ENCODE assay signal across 9 cellular contexts in the genomic region with DNA sequence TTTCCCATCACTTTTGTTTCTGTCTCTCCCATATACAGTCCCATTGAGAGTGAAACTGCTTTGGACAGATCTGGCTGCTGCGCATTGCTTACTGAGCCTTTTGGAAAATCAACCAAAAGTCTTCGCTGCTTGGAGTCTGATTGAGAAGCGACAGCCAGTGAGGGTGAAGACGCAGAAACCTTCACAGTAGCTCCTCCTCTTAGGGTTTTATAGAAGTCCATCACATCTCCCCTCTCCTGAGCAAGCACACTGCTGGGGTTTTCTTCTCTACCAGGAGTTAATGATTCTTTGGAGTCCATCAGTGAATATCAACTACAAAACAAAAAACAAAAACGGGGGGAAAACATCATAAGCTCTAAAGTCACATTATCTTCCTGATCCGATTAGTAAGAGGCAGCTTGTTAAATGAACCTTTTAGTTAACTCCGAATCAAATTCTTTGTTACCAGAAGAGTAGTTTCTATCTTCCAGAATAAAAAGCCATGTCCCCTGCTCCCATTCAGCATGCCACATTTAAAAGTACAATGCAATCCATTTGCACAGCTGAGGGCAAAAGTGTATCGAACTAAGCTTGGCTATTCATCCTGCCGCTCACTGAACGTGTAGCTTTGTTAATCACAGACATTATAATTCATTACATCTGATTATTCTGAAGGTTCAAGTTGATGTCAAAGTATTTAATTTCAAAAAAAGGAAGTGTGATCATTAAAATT. TPM values are rescaled to one million over a fixed set of nuclear protein-coding genes. Genes with fewer than 3 reads are reported as not detected.
DNase-seq lines count a peak whose midpoint lies in the region; ATAC-seq, FAIRE-seq and TF ChIP-seq lines count a peak whose summit lies in the region.
"Had no signal": no experiment of that assay in that cellular context is flagged by ENCODE, and none has a peak within 500 bp of the region (broad histone marks: within the 10 kb centered on the region; RNA-seq: fewer than 3 reads in every experiment).

No MANE protein-coding gene starts in this region.

- peaks cover 41% of the 10 kb centered on the region for H4K20me1 ChIP-seq in astrocyte (ENCODE audit: insufficient read depth, low read length)

- H3K27me3 ChIP-seq in AG04450 (ENCODE audit: control insufficient read depth, insufficient read depth, low read length), result no peaks in the 10 kb centered on the region
- no peaks in the 10 kb centered on the region for H3K27me3 ChIP-seq in astrocyte (ENCODE audit: insufficient read depth, low read length)
- H3K27me3 ChIP-seq in mesenchymal stem cell (ENCODE audit: control insufficient read depth in 1 of 2, insufficient read depth in 1 of 2, low read length in 2 of 2), result no peaks in the 10 kb centered on the region
- H3K27me3 ChIP-seq in aorta (ENCODE audit: control insufficient read depth in 1 of 2, insufficient read depth in 2 of 2, low read length in 1 of 2), result no peaks in the 10 kb centered on the region

- POLR2A ChIA-PET in AG04450 (lab: Yijun Ruan, JAX) (interaction anchor here (1.4 kb wide), 1 partner anchor 152 kb away, joined by 5 read pairs; no protein-coding TSS in a partner anchor), HEK293 (lab: Yijun Ruan, JAX) (interaction anchor here (1.4 kb wide), 1 partner anchor 313 kb away, joined by 4 read pairs; no protein-coding TSS in a partner anchor)

- H3K36me3 Mint-ChIP-seq in astrocyte (ENCODE audit: low read depth, unreplicated experiment), result peaks cover 8% of the 10 kb centered on the region

- no peak overlapping the region for H2BK15ac ChIP-seq in mesenchymal stem cell (ENCODE audit: low read depth, poor library complexity, severe bottlenecking)

- H4K8ac ChIP-seq in mesenchymal stem cell (ENCODE audit: low read length), result no peak overlapping the region

- peak overlapping the region; percentile 98 for H3K4me2 ChIP-seq in astrocyte (ENCODE audit: low read length)
- no peak overlapping the region for H3K4me2 ChIP-seq in mesenchymal stem cell (ENCODE audit: low read length, poor library complexity, severe bottlenecking)

- WGBS in mesenchymal stem cell, result 89% methylated on average over 7 of the region's 10 CpGs
- WGBS in aorta, 2 donors, result 61 to 68% methylated on average over 10 of the region's 10 CpGs

- H2BK12ac ChIP-seq in mesenchymal stem cell (ENCODE audit: low read length in 2 of 2), result no peak overlapping the region

- H3K4me1 Mint-ChIP-seq in astrocyte (ENCODE audit: low read depth, unreplicated experiment), result peaks cover 33% of the 10 kb centered on the region

- H2BK120ac ChIP-seq in mesenchymal stem cell (ENCODE audit: low read depth, low read length), result no peak overlapping the region

- H4K91ac ChIP-seq in mesenchymal stem cell (ENCODE audit: low read length), result no peak overlapping the region

- CTCF ChIA-PET in AG04450 (lab: Charles Lee), result interaction anchor here (0.6 to 1.8 kb wide), 6 partner anchors 9 to 742 kb away, joined by 3 to 8 read pairs (median 4); no protein-coding TSS in a partner anchor
- CTCF ChIA-PET in HEK293 (lab: Yijun Ruan, JAX), result interaction anchor here (0.5 to 2.3 kb wide), 8 partner anchors 10 to 1065 kb away, joined by 3 to 9 read pairs (median 4); no protein-coding TSS in a partner anchor

- H3K4me1 ChIP-seq in HEK293 (ENCODE audit: control insufficient read depth, insufficient read depth, low read length), result peaks cover 15% of the 10 kb centered on the region
- H3K4me1 ChIP-seq in astrocyte (ENCODE audit: insufficient read depth, low read length), result peaks cover 33% of the 10 kb centered on the region
- H3K4me1 ChIP-seq in mesenchymal stem cell (ENCODE audit: control insufficient read depth, insufficient read depth, low read depth, low read length), result peaks cover 2% of the 10 kb centered on the region
- H3K4me1 ChIP-seq in aorta (ENCODE audit: control insufficient read depth in 1 of 2, insufficient read depth in 2 of 2, low read length in 2 of 2), result peaks cover 10 to 11% of the 10 kb centered on the region in 2 donors

- peak overlapping the region; percentile 93 for H3K4me3 Mint-ChIP-seq in astrocyte (ENCODE audit: unreplicated experiment)

- no peak for TF ChIP-seq CTCF in AG04450 (IDR thresholded peaks at IDR 0.05; ENCODE audit: low read depth, low read length)
- no peak for TF ChIP-seq CTCF in HEK293 (tag by site-specific recombination; IDR thresholded peaks at IDR 0.05)
- TF ChIP-seq CTCF in astrocyte (IDR thresholded peaks at IDR 0.05; ENCODE audit: insufficient read depth, low read depth, low read length), result no peak

- H2BK5ac ChIP-seq in mesenchymal stem cell (ENCODE audit: low read depth, low read length, poor library complexity, severe bottlenecking), result no peak overlapping the region

- H3K14ac ChIP-seq in mesenchymal stem cell (ENCODE audit: low read length in 2 of 2), result no peak overlapping the region

- DNase-seq in AG04450 (ENCODE audit: low read depth, low spot score), result no peak
- peak; percentile 20 for DNase-seq in astrocyte (ENCODE audit: low read depth)
- no peak for DNase-seq in mesenchymal stem cell
- DNase-seq in aorta, result no peak
- no peak for DNase-seq in NOMO-1 (lab: John Stamatoyannopoulos, UW; ENCODE audit: unreplicated experiment in 2 of 2)
- no peak for DNase-seq in NCI-H1436 (lab: John Stamatoyannopoulos, UW)

- H3K79me2 ChIP-seq in astrocyte (ENCODE audit: insufficient read depth, low read length), result peaks cover 77% of the 10 kb centered on the region

- ATAC-seq in aorta (ENCODE audit: low FRiP score) (no peak), GM21619 (IDR thresholded peaks at IDR 0.05; ENCODE audit: unreplicated experiment) (no peak)

- peaks cover 7% of the 10 kb centered on the region for H3K79me1 ChIP-seq in mesenchymal stem cell (replicated peaks; ENCODE audit: low read length, poor library complexity, severe bottlenecking)

- H2AFZ ChIP-seq in astrocyte (ENCODE audit: low read depth, low read length), result no peak overlapping the region
- no peak overlapping the region for H2AFZ ChIP-seq in mesenchymal stem cell (ENCODE audit: low read depth, low read length)

- no peak overlapping the region for H3K4ac ChIP-seq in mesenchymal stem cell (ENCODE audit: low read depth in 1 of 2, low read length in 2 of 2)

- H3K27ac ChIP-seq in AG04450 (ENCODE audit: low read depth, low read length) (no peak overlapping the region), HEK293 (ENCODE audit: extremely low read depth, low read depth, low read length) (peak overlapping the region; percentile 20; the same call in 1 of the 2 replicates), astrocyte (ENCODE audit: low read depth, low read length) (no peak overlapping the region), mesenchymal stem cell (ENCODE audit: low read length, poor library complexity, severe bottlenecking) (no peak overlapping the region), aorta (ENCODE audit: low read depth in 1 of 2, low read length in 2 of 2) (no peak overlapping the region)

- H3K23ac ChIP-seq in mesenchymal stem cell (ENCODE audit: low read length in 2 of 2), result no peak overlapping the region

- H3K27me3 Mint-ChIP-seq in astrocyte (ENCODE audit: low read depth, unreplicated experiment), result no peaks in the 10 kb centered on the region

- H3K4me3 ChIP-seq in AG04450 (ENCODE audit: low read depth, low read length) (peak overlapping the region; percentile 70), HEK293 (ENCODE audit: low read depth, low read length) (peak overlapping the region; percentile 95), astrocyte (ENCODE audit: insufficient read depth, low read depth, low read length) (peak overlapping the region; percentile 92), mesenchymal stem cell (ENCODE audit: insufficient read depth in 1 of 2, low read depth in 1 of 2, low read length in 2 of 2) (peak overlapping the region in 1 of 2 experiments; percentile 89), aorta (ENCODE audit: low read length in 2 of 2) (peak overlapping the region; percentile 36 to 56)

- H3K9me3 ChIP-seq in AG04450 (ENCODE audit: control insufficient read depth, insufficient read depth, low read length), result no peaks in the 10 kb centered on the region; the same call in 1 of the 2 replicates
- no peaks in the 10 kb centered on the region for H3K9me3 ChIP-seq in HEK293 (ENCODE audit: control insufficient read depth, insufficient read depth, low read depth, low read length)
- H3K9me3 ChIP-seq in astrocyte (ENCODE audit: insufficient read depth, low read depth, low read length), result no peaks in the 10 kb centered on the region
- no peaks in the 10 kb centered on the region for H3K9me3 ChIP-seq in mesenchymal stem cell (ENCODE audit: control insufficient read depth, low read length)
- no peaks in the 10 kb centered on the region for H3K9me3 ChIP-seq in aorta (ENCODE audit: control insufficient read depth, low read length)

- H3K9me3 Mint-ChIP-seq in astrocyte (ENCODE audit: unreplicated experiment), result peaks cover 2% of the 10 kb centered on the region

- H3K9ac ChIP-seq in astrocyte (ENCODE audit: low read length) (peak overlapping the region; percentile 92), mesenchymal stem cell (ENCODE audit: low read length) (peak overlapping the region; percentile 95)

- FAIRE-seq in astrocyte (lab: Jason Lieb, UNC), result peak; percentile 17
- FAIRE-seq: colon had no signal

- H3K18ac ChIP-seq in mesenchymal stem cell (ENCODE audit: low read depth in 1 of 2, low read length in 2 of 2), result no peak overlapping the region

- intact Hi-C loops in aorta (cut with DNase I), result loop anchor here (5.0 to 10.0 kb wide), 8 partner anchors 68 to 427 kb away; no protein-coding TSS in a partner anchor

- H3K27ac Mint-ChIP-seq in astrocyte (ENCODE audit: unreplicated experiment), result no peak overlapping the region

- peaks cover 0 to 12% of the 10 kb centered on the region in 2 experiments; a peak in 1 of 3 replicates for H3K36me3 ChIP-seq in HEK293 (ENCODE audit: control insufficient read depth in 2 of 2, insufficient read depth in 1 of 2, low read length in 2 of 2)
- H3K36me3 ChIP-seq in astrocyte (ENCODE audit: insufficient read depth, low read length), result peaks cover 10% of the 10 kb centered on the region
- peaks cover 0 to 18% of the 10 kb centered on the region in 2 experiments for H3K36me3 ChIP-seq in mesenchymal stem cell (ENCODE audit: control insufficient read depth in 1 of 2, insufficient read depth in 2 of 2, low read depth in 1 of 2, low read length in 2 of 2)
- no peaks in the 10 kb centered on the region for H3K36me3 ChIP-seq in aorta (ENCODE audit: control insufficient read depth in 1 of 2, insufficient read depth in 2 of 2, low read length in 1 of 2)

- H2AK5ac ChIP-seq in mesenchymal stem cell (ENCODE audit: low read length, severe bottlenecking), result no peak overlapping the region

TF ChIP-seq in HEK293, 187 proteins besides CTCF, POLR2A, EP300 and RAD21 (continues in another document):
- no peak for TF ChIP-seq ZNF416 (tag by site-specific recombination; IDR thresholded peaks at IDR 0.05)

RNA-seq across cellular contexts. Expression of a gene that starts 2.8 kb away (rescaled TPM):
- polyA plus RNA-seq in AG04450 (2011; rRNA removed) (34.7 and 44.1 TPM in 2 replicates), aorta (10 to 100 TPM; 16.0 to 16.8 TPM)
- polyA minus RNA-seq in AG04450 (2011; rRNA and poly(A)+ RNA removed), result 43.3 and 66.9 TPM in 2 replicates
- total RNA-seq in astrocyte (35.4 and 36.1 TPM in 2 replicates), aorta (100 to 1,000 TPM in 1 of 2 donors, 10 to 100 TPM in 1; 61.2 to 105 TPM)
- polyA plus RNA-seq in mesenchymal stem cell (2013, experiment 1 of 2), result 24.7 TPM
- polyA plus RNA-seq in mesenchymal stem cell (2013, experiment 2 of 2), result 24.3 TPM
